1 cellular context compared by ENCODE assay signal in genomic region chr6:119076966-119077642, GRCh38.
TF ChIP-seq lines count a peak whose summit lies in the region.

No MANE protein-coding gene starts in this region.

TF ChIP-seq in K562, 482 proteins besides CTCF, POLR2A, EP300 and RAD21 (continued from another document):
- TF ChIP-seq HBP1 (CRISPR knock-in tag; IDR thresholded peaks at IDR 0.05), result 0 out of 2 replicates have a peak, but pooled peaks have one; percentile 50
- TF ChIP-seq RBM22 (IDR thresholded peaks at IDR 0.05; ENCODE audit: low read depth, low read length, poor library complexity, severe bottlenecking), result no peak
- TF ChIP-seq XRCC3 (IDR thresholded peaks at IDR 0.05), result no peak
- TF ChIP-seq MTF1 (CRISPR knock-in tag; IDR thresholded peaks at IDR 0.05; ENCODE audit: borderline replicate concordance), result no peak
- 0 out of 4 replicates have a peak, but pooled peaks of 1 of the 2 experiments have one; percentile 49 for TF ChIP-seq MLLT1 (IDR thresholded peaks at IDR 0.05)
- no peak for TF ChIP-seq GTF2B (IDR thresholded peaks at IDR 0.05; ENCODE audit: extremely low read depth, insufficient read length)
- TF ChIP-seq ZNF436 (CRISPR knock-in tag; IDR thresholded peaks at IDR 0.05), result no peak
- 0 out of 2 replicates have a peak, but pooled peaks have one; percentile 17 for TF ChIP-seq OTX1 (CRISPR knock-in tag; IDR thresholded peaks at IDR 0.05)
- TF ChIP-seq ZBTB40 (IDR thresholded peaks at IDR 0.05), result no peak
- TF ChIP-seq ZBTB40 (CRISPR knock-in tag; IDR thresholded peaks at IDR 0.05), result no peak
- TF ChIP-seq RFX7 (CRISPR knock-in tag; IDR thresholded peaks at IDR 0.05), result no peak
- TF ChIP-seq ZNF644 (tag; IDR thresholded peaks at IDR 0.05; ENCODE audit: low read depth), result no peak
- peak; percentile 30; the same call in 1 of the 2 replicates for TF ChIP-seq FOSL1 (tag; conservative IDR thresholded peaks at IDR 0.05)
- TF ChIP-seq MIER1 (IDR thresholded peaks at IDR 0.05; ENCODE audit: low read depth), result no peak
- TF ChIP-seq NFE2L1 (tag; IDR thresholded peaks at IDR 0.05; ENCODE audit: borderline replicate concordance, low read depth), result no peak
- TF ChIP-seq RBM14 (IDR thresholded peaks at IDR 0.05; ENCODE audit: borderline replicate concordance, insufficient read depth, low read depth, low read length), result no peak
- no peak for TF ChIP-seq THAP12 (CRISPR knock-in tag; IDR thresholded peaks at IDR 0.05)
- no peak for TF ChIP-seq UBTF (IDR thresholded peaks at IDR 0.05; ENCODE audit: borderline replicate concordance in 1 of 2, low read depth in 2 of 2, low read length in 2 of 2)
- TF ChIP-seq RERE (CRISPR knock-in tag; IDR thresholded peaks at IDR 0.05; ENCODE audit: borderline replicate concordance), result no peak
- no peak for TF ChIP-seq ZC3H4 (CRISPR knock-in tag; IDR thresholded peaks at IDR 0.05; ENCODE audit: borderline replicate concordance)
- TF ChIP-seq CREB1 (IDR thresholded peaks at IDR 0.05), result no peak
- TF ChIP-seq CREB1 (CRISPR knock-in tag; IDR thresholded peaks at IDR 0.05), result no peak
- no peak for TF ChIP-seq MAFF (IDR thresholded peaks at IDR 0.05; ENCODE audit: low read length)
- no peak for TF ChIP-seq KDM2B (CRISPR knock-in tag; IDR thresholded peaks at IDR 0.05)
